In the genomic region with DNA sequence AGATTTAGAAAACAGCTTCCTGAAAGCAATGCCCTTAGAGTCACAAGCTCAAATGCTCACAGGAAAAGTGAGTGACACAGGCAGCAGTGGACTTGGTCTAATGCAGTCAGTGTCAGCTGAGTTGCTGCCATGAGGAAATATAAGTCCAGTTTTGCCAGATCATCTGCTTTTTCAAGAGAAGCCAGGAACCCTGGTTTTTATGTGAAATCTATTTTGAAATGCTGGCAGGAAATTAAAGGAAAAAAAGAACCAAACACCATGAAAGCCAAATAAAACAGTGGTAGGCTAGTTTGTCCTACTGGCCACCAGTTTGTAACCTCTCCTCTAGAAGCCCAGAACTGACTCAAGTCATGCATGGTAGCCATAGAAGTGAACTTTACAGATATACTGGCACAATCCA, we compare ENCODE assay signal across 10 cellular contexts.
A peak's percentile ranks its signal among the peaks of the same experiment; 100 is the strongest.
DNase-seq lines count a peak whose midpoint lies in the region; ATAC-seq and TF ChIP-seq lines count a peak whose summit lies in the region.
"Had no signal": no experiment of that assay in that cellular context is flagged by ENCODE, and none has a peak within 500 bp of the region (broad histone marks: within the 10 kb centered on the region; RNA-seq: fewer than 3 reads in every experiment).

No MANE protein-coding gene starts in this region.

- TF ChIP-seq POLR2A in esophagus squamous epithelium (IDR thresholded peaks at IDR 0.05) (no peak), transverse colon (IDR thresholded peaks at IDR 0.05) (no peak)

- H3K4me3 Mint-ChIP-seq in immature natural killer cell: no peak overlapping the region
- H3K4me3 Mint-ChIP-seq: neural progenitor cell had no signal

- no peak for TF ChIP-seq EP300 in transverse colon (IDR thresholded peaks at IDR 0.05; ENCODE audit: low read depth)

- peaks cover 0 to 1% (median 0%) of the 10 kb centered on the region in 3 donors for H3K27me3 Mint-ChIP-seq in immature natural killer cell (ENCODE audit: low read depth in 3 of 3)

- no peak for TF ChIP-seq CTCF in esophagus squamous epithelium (IDR thresholded peaks at IDR 0.05)
- TF ChIP-seq CTCF in transverse colon (IDR thresholded peaks at IDR 0.05): no peak

- H3K27ac Mint-ChIP-seq in immature natural killer cell: peak overlapping the region in 3 of 6 donors; percentile 9 to 57 (median 24)
- H3K27ac Mint-ChIP-seq: neural progenitor cell had no signal

- H3K4me1 ChIP-seq in esophagus squamous epithelium: peaks cover 11 to 64% (median 12%) of the 10 kb centered on the region in 3 donors
- peaks cover 8 to 37% (median 10%) of the 10 kb centered on the region in 4 donors for H3K4me1 ChIP-seq in transverse colon

- H3K27me3 ChIP-seq in esophagus squamous epithelium: no peaks in the 10 kb centered on the region
- H3K27me3 ChIP-seq in transverse colon: no peaks in the 10 kb centered on the region
- H3K27me3 ChIP-seq: neural progenitor cell had no signal

- no peaks in the 10 kb centered on the region for H3K9me3 Mint-ChIP-seq in immature natural killer cell
- H3K9me3 Mint-ChIP-seq: neural progenitor cell had no signal

- H3K4me1 Mint-ChIP-seq in immature natural killer cell: peaks cover 12 to 24% of the 10 kb centered on the region in 2 donors
- H3K4me1 Mint-ChIP-seq: neural progenitor cell had no signal

- H3K36me3 ChIP-seq in esophagus squamous epithelium: no peaks in the 10 kb centered on the region
- no peaks in the 10 kb centered on the region for H3K36me3 ChIP-seq in transverse colon
- H3K36me3 ChIP-seq: neural progenitor cell had no signal

- DNase-seq in SK-MEL-5 (ENCODE audit: low read depth, low spot score): peak; percentile 26
- DNase-seq in esophagus squamous epithelium (lab: John Stamatoyannopoulos, UW): no peak
- peak; percentile 61 for DNase-seq in myocyte (ENCODE audit: low read depth)
- no peak for DNase-seq in transverse colon
- DNase-seq in effector CD4-positive, alpha-beta T cell: no peak
- DNase-seq in immature natural killer cell: no peak
- no peak for DNase-seq in NCI-H526 treated with DMSO at 0.1 percent for 48 hours (lab: John Stamatoyannopoulos, UW)
- DNase-seq: NCI-H2171 had no signal

- H3K4me3 ChIP-seq in esophagus squamous epithelium (no peak overlapping the region), transverse colon (no peak overlapping the region)
- H3K4me3 ChIP-seq: neural progenitor cell had no signal

- H3K9me3 ChIP-seq in esophagus squamous epithelium (no peaks in the 10 kb centered on the region), transverse colon (no peaks in the 10 kb centered on the region)

- in situ Hi-C loops in SK-MEL-5 (cut with HindIII; ENCODE audit: low pct_unique_long_range_greater_than_20kb, low sequenced_read_pairs): no loop called here
- in situ Hi-C loops in transverse colon (cut with MboI; ENCODE audit: low pct_ligation_motif_present in 1 of 4, low pct_unique_long_range_greater_than_20kb in 1 of 4, low sequenced_read_pairs in 3 of 4): loop anchor here (10.0 to 25.0 kb wide), 10 partner anchors 252 to 662 kb away; no protein-coding TSS in a partner anchor

- ATAC-seq in HG03521 (IDR thresholded peaks at IDR 0.05; ENCODE audit: unreplicated experiment): no peak

- intact Hi-C loops in esophagus squamous epithelium (cut with DNase I): loop anchor here (10.0 kb wide), 1 partner anchor 542 kb away; no protein-coding TSS in a partner anchor
- intact Hi-C loops in transverse colon (cut with DNase I; ENCODE audit: low total_unique reads): loop anchor here (10.0 kb wide), 2 partner anchors 512 to 542 kb away; no protein-coding TSS in a partner anchor

- peaks cover 0 to 4% (median 3%) of the 10 kb centered on the region in 3 donors for H3K36me3 Mint-ChIP-seq in immature natural killer cell

- H3K27ac ChIP-seq in esophagus squamous epithelium: peak overlapping the region; percentile 43 to 70 (median 64)
- peak overlapping the region; percentile 5 to 65 (median 31) for H3K27ac ChIP-seq in transverse colon
- H3K27ac ChIP-seq: neural progenitor cell had no signal

Comparison
In these comparisons a context has a peak if more than half of its experiments do, and no peak if none do; other contexts are left out.
1. DNase-seq: peak in SK-MEL-5 (single experiment) and myocyte (single experiment); none in esophagus squamous epithelium (single experiment), transverse colon (single experiment), effector CD4-positive, alpha-beta T cell (single experiment), immature natural killer cell (0 of 3) and NCI-H526 treated with DMSO at 0.1 percent for 48 hours (single experiment).